8 cellular contexts compared by ENCODE assay signal in genomic region chr12:54201001-54201794, GRCh38. TPM values are rescaled to one million over a fixed set of nuclear protein-coding genes. Genes with fewer than 3 reads are reported as not detected.
DNase-seq lines count a peak whose midpoint lies in the region; ATAC-seq and TF ChIP-seq lines count a peak whose summit lies in the region.

No MANE protein-coding gene starts in this region.

- TF ChIP-seq CTCF in A673 (conservative IDR thresholded peaks at IDR 0.05; ENCODE audit: low read depth, low read length) = peak; percentile 97

- no peaks in the 10 kb centered on the region for H3K9me3 ChIP-seq in A673 (ENCODE audit: low read depth, low read length, poor library complexity, severe bottlenecking)

- POLR2A ChIA-PET in A673 (lab: Charles Lee; ENCODE audit: low non-redundant PET) = interaction anchor here (0.6 kb wide), 1 partner anchor 216 kb away, joined by 3 read pairs; the partner anchor contains the start of gene HOXC10

- BruUV-seq in A673 (replicated peaks; lab: Mats Ljungman, UMichigan) = no TSS peak

- DNase-seq in A673 (ENCODE audit: low spot score) (peak; percentile 86), NAMALWA (ENCODE audit: low spot score) (peak; percentile 77), Right ventricle myocardium superior (peak; percentile 75), retina (peak; percentile 92)
- peak; percentile 65 for DNase-seq in activated naive CD4-positive, alpha-beta T cell treated with anti-CD3 and anti-CD28 coated beads, Interleukin-2, amount 50 U/mL, for 16 hours

- peaks cover 16% of the 10 kb centered on the region for H3K4me1 ChIP-seq in A673 (ENCODE audit: insufficient read depth, low read length, poor library complexity, severe bottlenecking)

- no peaks in the 10 kb centered on the region for H3K36me3 ChIP-seq in A673 (ENCODE audit: insufficient read depth, low read length, poor library complexity, severe bottlenecking)

- intact Hi-C loops in A673 (cut with micrococcal nuclease; ENCODE audit: unreplicated experiment) = loop anchor here (2.0 to 5.0 kb wide), 2 partner anchors 194 to 499 kb away; no protein-coding TSS in a partner anchor
- intact Hi-C loops in Right ventricle myocardium superior (cut with DNase I) = no loop called here

- ATAC-seq in GM18867 (IDR thresholded peaks at IDR 0.05; ENCODE audit: unreplicated experiment) = peak; percentile 51
- ATAC-seq in SK-N-SH treated with all-trans-retinoic acid at 6 μM for 48 hours = peak; percentile 95
- peak; percentile 94 for ATAC-seq in Right ventricle myocardium superior (ENCODE audit: poor library complexity)
- ATAC-seq in GM21619 (IDR thresholded peaks at IDR 0.05; ENCODE audit: unreplicated experiment) = no peak

- CTCF ChIA-PET in A673 (lab: Charles Lee) = interaction anchor here (0.5 to 2.3 kb wide), 24 partner anchors 9 to 1544 kb away, joined by 3 to 33 read pairs (median 4); partner anchors contain the start of genes HOXC10, HOXC4, HOXC5 and HOXC6

- no peak overlapping the region for H3K27ac ChIP-seq in A673 (ENCODE audit: low read depth, low read length, poor library complexity, severe bottlenecking)

- H3K4me3 ChIP-seq in A673 (ENCODE audit: low read depth, low read length, poor library complexity, severe bottlenecking) = no peak overlapping the region

- no peaks in the 10 kb centered on the region for H3K27me3 ChIP-seq in A673 (replicated peaks; ENCODE audit: insufficient read depth, low read depth, low read length, poor library complexity)

TF ChIP-seq in SK-N-SH treated with all-trans-retinoic acid at 6 μM for 48 hours, 23 proteins besides CTCF, POLR2A, EP300 and RAD21:
- TF ChIP-seq CSRNP3 (CRISPR knock-in tag; IDR thresholded peaks at IDR 0.05) (no peak), SNAI2 (CRISPR knock-in tag; IDR thresholded peaks at IDR 0.05) (no peak), ZNF70 (CRISPR knock-in tag; IDR thresholded peaks at IDR 0.05) (no peak), PPARA (CRISPR knock-in tag; IDR thresholded peaks at IDR 0.05; ENCODE audit: borderline replicate concordance) (no peak), ZC3H10 (CRISPR knock-in tag; IDR thresholded peaks at IDR 0.05) (no peak), CSDC2 (CRISPR knock-in tag; IDR thresholded peaks at IDR 0.05) (no peak), TSHZ2 (CRISPR knock-in tag; IDR thresholded peaks at IDR 0.05) (no peak), CREB5 (CRISPR knock-in tag; IDR thresholded peaks at IDR 0.05; ENCODE audit: low read depth) (no peak), TOX (CRISPR knock-in tag; IDR thresholded peaks at IDR 0.05; ENCODE audit: borderline replicate concordance) (no peak), ZFP30 (CRISPR knock-in tag; IDR thresholded peaks at IDR 0.05) (no peak), GLIS3 (CRISPR knock-in tag; IDR thresholded peaks at IDR 0.05) (no peak), ZNF565 (CRISPR knock-in tag; conservative IDR thresholded peaks at IDR 0.05; ENCODE audit: low read depth) (no peak), ARNTL (CRISPR knock-in tag; IDR thresholded peaks at IDR 0.05; ENCODE audit: borderline replicate concordance, low read depth) (no peak), ISL1 (CRISPR knock-in tag; IDR thresholded peaks at IDR 0.05) (no peak), BACH2 (CRISPR knock-in tag; IDR thresholded peaks at IDR 0.05; ENCODE audit: borderline replicate concordance) (no peak), ESRRG (CRISPR knock-in tag; IDR thresholded peaks at IDR 0.05) (no peak)

RNA-seq across cellular contexts. Expression of gene SMUG1, which starts 12.4 kb away (rescaled TPM):
- total RNA-seq in A673 (2021) (27.7 and 32.8 TPM in 2 replicates), Right ventricle myocardium superior (16.5 TPM)
